ENCODE assay signal across 26 cellular contexts in the genomic region with DNA sequence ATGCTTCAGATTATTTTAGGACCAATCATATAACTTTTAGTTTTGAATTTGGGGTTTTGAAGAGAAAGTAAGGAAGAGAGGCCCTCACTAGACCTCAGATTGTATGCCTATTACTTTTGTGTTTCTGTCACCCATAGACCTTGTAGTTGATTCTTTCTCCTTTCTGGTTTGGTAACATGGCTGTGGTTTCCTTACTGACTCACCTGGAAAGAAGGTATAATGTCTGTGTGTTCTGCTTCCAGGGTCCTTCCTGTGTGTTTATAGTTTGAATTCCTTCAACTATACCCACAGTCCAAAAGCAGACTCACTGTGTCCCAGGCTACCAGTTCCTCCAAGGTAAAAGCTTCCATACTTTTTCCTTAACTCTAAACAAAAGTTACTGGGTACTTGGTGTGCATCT. TPM values are rescaled to one million over a fixed set of nuclear protein-coding genes. Genes with fewer than 3 reads are reported as not detected.
"Had no signal": no experiment of that assay in that cellular context is flagged by ENCODE, and none has a peak within 500 bp of the region (broad histone marks: within the 10 kb centered on the region; RNA-seq: fewer than 3 reads in every experiment).

No MANE protein-coding gene starts in this region.

- H3K4me1 Mint-ChIP-seq: activated CD4-positive, alpha-beta T cell treated with anti-CD3 and anti-CD28 coated beads, Interleukin-2, amount 10 ng/mL, durations not matched to agents 7 days and 5 days; activated naive CD8-positive, alpha-beta T cell treated with anti-CD3 and anti-CD28 coated beads, Interleukin-2, amount 50 U/mL, for 24 hours; central memory CD8-positive, alpha-beta T cell; T-cell had no signal

- ATAC-seq: activated naive CD4-positive, alpha-beta T cell treated with anti-CD3 and anti-CD28 coated beads, Interleukin-2, amount 50 U/mL, for 72 hours; activated naive CD8-positive, alpha-beta T cell treated with anti-CD3 and anti-CD28 coated beads, Interleukin-2, amount 50 U/mL, for 24 hours; activated T-cell treated with anti-CD3 and anti-CD28 coated beads, Interleukin-2, amount 50 U/mL, for 4 hours; body of pancreas; T-cell had no signal

- H3K27ac ChIP-seq: ascending aorta, body of pancreas, KMS-11, VCaP had no signal

- DNase-seq: activated CD4-positive, alpha-beta memory T cell treated with anti-CD3 and anti-CD28 coated beads for 36 hours; activated CD4-positive, alpha-beta T cell treated with anti-CD3 and anti-CD28 coated beads, Interleukin-2, amount 10 ng/mL, durations not matched to agents 7 days and 5 days; activated CD4-positive, CD25-positive, alpha-beta regulatory T cell; activated CD8-positive, alpha-beta memory T cell treated with anti-CD3 and anti-CD28 coated beads for 24 hours; activated effector memory CD4-positive, alpha-beta T cell treated with anti-CD3 and anti-CD28 coated beads, Interleukin-2, amount 50 U/mL, for 16 hours; activated naive CD4-positive, alpha-beta T cell treated with Interleukin-2 at 50 U/mL for 16 hours; activated naive CD8-positive, alpha-beta T cell treated with anti-CD3 and anti-CD28 coated beads, Interleukin-2, amount 50 U/mL, for 24 hours; activated T-cell treated with anti-CD3 and anti-CD28 coated beads, Interleukin-2, amount 50 U/mL, for 4 hours; amniotic stem cell; body of pancreas; MM.1S; NCI-H1105; NCI-H1436; NCI-H1694 treated with DMSO at 0.1 percent for 48 hours; NCI-H345; NCI-H510A; NCI-H69; SIG-M5; T-cell; T-helper 2 cell had no signal

- FAIRE-seq: RCC 7860 had no signal

- H3K9me3 Mint-ChIP-seq: activated CD4-positive, alpha-beta memory T cell treated with anti-CD3 and anti-CD28 coated beads for 36 hours; activated CD4-positive, alpha-beta T cell treated with anti-CD3 and anti-CD28 coated beads, Interleukin-2, amount 10 ng/mL, durations not matched to agents 7 days and 5 days; activated naive CD4-positive, alpha-beta T cell treated with anti-CD3 and anti-CD28 coated beads, Interleukin-2, amount 50 U/mL, for 72 hours; activated naive CD8-positive, alpha-beta T cell treated with anti-CD3 and anti-CD28 coated beads, Interleukin-2, amount 50 U/mL, for 24 hours; activated T-cell treated with anti-CD3 and anti-CD28 coated beads, Interleukin-2, amount 50 U/mL, for 4 hours; central memory CD8-positive, alpha-beta T cell; T-cell had no signal

- H3K4me3 Mint-ChIP-seq: activated CD4-positive, alpha-beta memory T cell treated with anti-CD3 and anti-CD28 coated beads for 36 hours; activated CD4-positive, alpha-beta T cell treated with anti-CD3 and anti-CD28 coated beads, Interleukin-2, amount 10 ng/mL, durations not matched to agents 7 days and 5 days; activated naive CD8-positive, alpha-beta T cell treated with anti-CD3 and anti-CD28 coated beads, Interleukin-2, amount 50 U/mL, for 24 hours; activated T-cell treated with anti-CD3 and anti-CD28 coated beads, Interleukin-2, amount 50 U/mL, for 4 hours; central memory CD8-positive, alpha-beta T cell; T-cell had no signal

- H3K36me3 Mint-ChIP-seq: activated CD4-positive, alpha-beta memory T cell treated with anti-CD3 and anti-CD28 coated beads for 36 hours; activated naive CD4-positive, alpha-beta T cell treated with anti-CD3 and anti-CD28 coated beads, Interleukin-2, amount 50 U/mL, for 72 hours; T-cell had no signal

- H3K4me3 ChIP-seq: ascending aorta, body of pancreas had no signal

- H3K4me2 ChIP-seq: KMS-11 had no signal

- H3K27me3 ChIP-seq: ascending aorta, body of pancreas had no signal

- H3K9ac ChIP-seq: KMS-11 had no signal

- H3K9me3 ChIP-seq: ascending aorta, body of pancreas had no signal

- H3K27ac Mint-ChIP-seq: activated CD4-positive, alpha-beta memory T cell treated with anti-CD3 and anti-CD28 coated beads for 36 hours; activated CD4-positive, alpha-beta T cell treated with anti-CD3 and anti-CD28 coated beads, Interleukin-2, amount 10 ng/mL, durations not matched to agents 7 days and 5 days; activated naive CD4-positive, alpha-beta T cell treated with anti-CD3 and anti-CD28 coated beads, Interleukin-2, amount 50 U/mL, for 72 hours; activated naive CD8-positive, alpha-beta T cell treated with anti-CD3 and anti-CD28 coated beads, Interleukin-2, amount 50 U/mL, for 24 hours; T-cell had no signal

- H3K4me1 ChIP-seq: ascending aorta had no signal

RNA-seq across cellular contexts. Expression of a gene that starts 8.1 kb away (rescaled TPM):
- total RNA-seq: activated naive CD4-positive, alpha-beta T cell treated with anti-CD3 and anti-CD28 coated beads, Interleukin-2, amount 50 U/mL, for 72 hours; ascending aorta had no signal
